Comparison of ENCODE assay signal across 9 cellular contexts in genomic region chr6:160750276-160750689, GRCh38. TPM values are rescaled to one million over a fixed set of nuclear protein-coding genes. Genes with fewer than 3 reads are reported as not detected.
DNase-seq lines count a peak whose midpoint lies in the region; ATAC-seq and TF ChIP-seq lines count a peak whose summit lies in the region.
"Had no signal": no experiment of that assay in that cellular context is flagged by ENCODE, and none has a peak within 500 bp of the region (broad histone marks: within the 10 kb centered on the region; RNA-seq: fewer than 3 reads in every experiment).

No MANE protein-coding gene starts in this region.

- no peaks in the 10 kb centered on the region for H3K4me1 ChIP-seq in smooth muscle cell (ENCODE audit: low read depth)
- H3K4me1 ChIP-seq in thyroid gland = no peaks in the 10 kb centered on the region

- H3K9me3 ChIP-seq in T-helper 17 cell (ENCODE audit: control insufficient read depth, low read length, poor library complexity, severe bottlenecking) (no peaks in the 10 kb centered on the region), smooth muscle cell (replicated peaks; ENCODE audit: low read depth) (no peaks in the 10 kb centered on the region), thyroid gland (no peaks in the 10 kb centered on the region)

- H3K4me3 Mint-ChIP-seq in T-helper 17 cell = no peak overlapping the region
- H3K4me3 Mint-ChIP-seq: brain had no signal

- DNase-seq in AG09309 (ENCODE audit: low read depth) = no peak
- no peak for DNase-seq in T-helper 17 cell
- DNase-seq in smooth muscle cell (lab: John Stamatoyannopoulos, UW; ENCODE audit: unreplicated experiment) = no peak
- DNase-seq in thyroid gland = no peak

- no peaks in the 10 kb centered on the region for H3K36me3 Mint-ChIP-seq in T-helper 17 cell (ENCODE audit: low read depth)
- H3K36me3 Mint-ChIP-seq: brain had no signal

- H3K79me2 ChIP-seq in smooth muscle cell (ENCODE audit: low read depth) = no peaks in the 10 kb centered on the region

- H3K4me3 ChIP-seq in AG09309 (ENCODE audit: control insufficient read depth, low read depth, low read length) (no peak overlapping the region), smooth muscle cell (no peak overlapping the region), thyroid gland (replicated peaks in 1 of 3) (no peak overlapping the region)

- H3K36me3 ChIP-seq in smooth muscle cell (ENCODE audit: low read depth) = no peaks in the 10 kb centered on the region
- no peaks in the 10 kb centered on the region for H3K36me3 ChIP-seq in thyroid gland

- H3K4me2 ChIP-seq in smooth muscle cell = no peak overlapping the region

- TF ChIP-seq CTCF in AG09309 (IDR thresholded peaks at IDR 0.05; ENCODE audit: control insufficient read depth, insufficient read depth, low read depth, low read length, missing control alignments) (peak; percentile 42), smooth muscle cell (IDR thresholded peaks at IDR 0.05; ENCODE audit: borderline replicate concordance, insufficient read depth, poor library complexity, severe bottlenecking) (peak; percentile 52), thyroid gland (IDR thresholded peaks at IDR 0.05) (no peak)

- 43% methylated on average over 5 of the region's 5 CpGs for WGBS in smooth muscle cell (ENCODE audit: low lambda C conversion rate)
- WGBS in thyroid gland, 2 donors = 21 to 38% methylated on average over 5 of the region's 5 CpGs

- H3F3A ChIP-seq in smooth muscle cell (ENCODE audit: low read depth) = no peaks in the 10 kb centered on the region

- no peak overlapping the region for H3K27ac Mint-ChIP-seq in T-helper 17 cell
- H3K27ac Mint-ChIP-seq: brain had no signal

- H3K27me3 ChIP-seq in smooth muscle cell (ENCODE audit: low read depth) (peaks cover 6% of the 10 kb centered on the region), thyroid gland (no peaks in the 10 kb centered on the region)

- H3K27ac ChIP-seq in smooth muscle cell (ENCODE audit: low read depth) = no peak overlapping the region
- H3K27ac ChIP-seq in thyroid gland = no peak overlapping the region

- no peak overlapping the region for H2AFZ ChIP-seq in smooth muscle cell (ENCODE audit: low read depth)

- no peaks in the 10 kb centered on the region for H3K4me1 Mint-ChIP-seq in T-helper 17 cell

- ATAC-seq in GM18867 (IDR thresholded peaks at IDR 0.05; ENCODE audit: unreplicated experiment) (peak; percentile 83), HG03045 (IDR thresholded peaks at IDR 0.05; ENCODE audit: unreplicated experiment) (peak; percentile 77), T-helper 17 cell (peak; percentile 20), HG02840 (IDR thresholded peaks at IDR 0.05; ENCODE audit: low FRiP score, unreplicated experiment) (no peak), GM19467 (IDR thresholded peaks at IDR 0.05; ENCODE audit: unreplicated experiment) (no peak)

- H4K20me1 ChIP-seq in smooth muscle cell (ENCODE audit: low read depth) = no peaks in the 10 kb centered on the region

- no peak for TF ChIP-seq POLR2A in thyroid gland (IDR thresholded peaks at IDR 0.05)

- H3K9ac ChIP-seq in smooth muscle cell (ENCODE audit: low read depth) = no peak overlapping the region

- intact Hi-C loops in thyroid gland (cut with DNase I) = no loop called here

- H3K27me3 Mint-ChIP-seq in T-helper 17 cell = peaks cover 34% of the 10 kb centered on the region

RNA-seq across cellular contexts. Expression of gene PLG, which starts 48.2 kb away (rescaled TPM):
- not detected for total RNA-seq in T-helper 17 cell
- total RNA-seq in smooth muscle cell = not detected in 2 replicates
- 1.5 TPM in 2 replicates for polyA plus RNA-seq in smooth muscle cell
- not detected for total RNA-seq in thyroid gland

Comparison
In these comparisons a context has a peak if more than half of its experiments do, and no peak if none do; other contexts are left out.
1. CTCF ChIP-seq: peak in AG09309 (single experiment) and smooth muscle cell (single experiment); none in thyroid gland (0 of 6).
2. ATAC-seq: peak in GM18867 (single experiment), HG03045 (single experiment) and T-helper 17 cell (single experiment); none in HG02840 (single experiment) and GM19467 (single experiment).